1 cellular context compared by ENCODE assay signal in the genomic region with DNA sequence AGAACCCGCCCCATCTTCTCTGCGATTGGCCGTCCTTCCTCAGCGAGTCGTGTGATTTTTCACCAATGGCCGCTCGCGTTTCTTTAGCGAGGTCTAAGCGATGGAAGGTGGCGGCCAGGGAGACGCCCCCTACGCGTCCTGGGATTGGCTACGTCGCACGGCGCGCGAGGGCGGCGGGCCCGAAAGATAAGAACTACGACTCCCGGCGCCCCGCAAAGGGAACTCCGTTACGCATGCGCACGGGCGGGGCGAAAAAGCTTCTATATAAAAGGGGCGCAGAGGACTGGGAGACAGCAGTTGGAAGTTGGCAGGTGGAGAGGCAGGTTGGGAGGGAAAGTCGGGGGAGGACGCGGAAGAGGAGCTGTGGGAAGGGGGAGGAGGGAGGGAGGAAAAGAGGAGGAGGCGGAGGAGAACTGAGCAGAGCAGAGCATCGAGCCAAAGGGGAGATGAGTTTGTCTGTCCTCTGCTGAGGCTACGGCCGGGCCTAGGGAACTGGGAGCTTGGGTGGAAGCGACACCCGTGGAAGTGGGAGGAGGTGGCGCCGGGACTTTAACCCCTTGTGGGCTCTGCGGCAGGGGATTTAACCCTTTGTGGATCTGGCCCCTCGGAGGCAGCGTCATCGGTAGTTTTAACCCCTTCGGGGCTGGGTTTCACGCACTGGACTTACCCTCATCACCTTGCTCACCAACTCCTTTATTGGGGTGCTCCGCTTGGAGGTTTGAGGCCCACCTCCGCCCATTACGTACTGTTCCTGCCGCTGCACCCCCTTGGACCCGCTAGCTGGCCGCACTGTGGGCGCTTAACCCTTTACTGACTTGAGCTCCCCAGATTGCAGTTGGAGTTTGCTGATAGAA.
A peak's percentile ranks its signal among the peaks of the same experiment; 100 is the strongest.
TF ChIP-seq lines count a peak whose summit lies in the region.

A gene with protein sequence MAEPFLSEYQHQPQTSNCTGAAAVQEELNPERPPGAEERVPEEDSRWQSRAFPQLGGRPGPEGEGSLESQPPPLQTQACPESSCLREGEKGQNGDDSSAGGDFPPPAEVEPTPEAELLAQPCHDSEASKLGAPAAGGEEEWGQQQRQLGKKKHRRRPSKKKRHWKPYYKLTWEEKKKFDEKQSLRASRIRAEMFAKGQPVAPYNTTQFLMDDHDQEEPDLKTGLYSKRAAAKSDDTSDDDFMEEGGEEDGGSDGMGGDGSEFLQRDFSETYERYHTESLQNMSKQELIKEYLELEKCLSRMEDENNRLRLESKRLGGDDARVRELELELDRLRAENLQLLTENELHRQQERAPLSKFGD (plus strand): TSS at position 293 of the 854 bp plus-strand sequence. CDS start 716 bp downstream, outside the sequence.

TF ChIP-seq in K562, 482 proteins besides CTCF, POLR2A, EP300 and RAD21 (continued from another document and continues in another):
- TF ChIP-seq, protein P1, sequence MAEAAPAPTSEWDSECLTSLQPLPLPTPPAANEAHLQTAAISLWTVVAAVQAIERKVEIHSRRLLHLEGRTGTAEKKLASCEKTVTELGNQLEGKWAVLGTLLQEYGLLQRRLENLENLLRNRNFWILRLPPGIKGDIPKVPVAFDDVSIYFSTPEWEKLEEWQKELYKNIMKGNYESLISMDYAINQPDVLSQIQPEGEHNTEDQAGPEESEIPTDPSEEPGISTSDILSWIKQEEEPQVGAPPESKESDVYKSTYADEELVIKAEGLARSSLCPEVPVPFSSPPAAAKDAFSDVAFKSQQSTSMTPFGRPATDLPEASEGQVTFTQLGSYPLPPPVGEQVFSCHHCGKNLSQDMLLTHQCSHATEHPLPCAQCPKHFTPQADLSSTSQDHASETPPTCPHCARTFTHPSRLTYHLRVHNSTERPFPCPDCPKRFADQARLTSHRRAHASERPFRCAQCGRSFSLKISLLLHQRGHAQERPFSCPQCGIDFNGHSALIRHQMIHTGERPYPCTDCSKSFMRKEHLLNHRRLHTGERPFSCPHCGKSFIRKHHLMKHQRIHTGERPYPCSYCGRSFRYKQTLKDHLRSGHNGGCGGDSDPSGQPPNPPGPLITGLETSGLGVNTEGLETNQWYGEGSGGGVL (CRISPR knock-in tag; IDR thresholded peaks at IDR 0.05): no peak
- TF ChIP-seq BRCA1 (IDR thresholded peaks at IDR 0.05): no peak
- no peak for TF ChIP-seq BRCA1 (CRISPR knock-in tag; IDR thresholded peaks at IDR 0.05)
- TF ChIP-seq, protein P2, sequence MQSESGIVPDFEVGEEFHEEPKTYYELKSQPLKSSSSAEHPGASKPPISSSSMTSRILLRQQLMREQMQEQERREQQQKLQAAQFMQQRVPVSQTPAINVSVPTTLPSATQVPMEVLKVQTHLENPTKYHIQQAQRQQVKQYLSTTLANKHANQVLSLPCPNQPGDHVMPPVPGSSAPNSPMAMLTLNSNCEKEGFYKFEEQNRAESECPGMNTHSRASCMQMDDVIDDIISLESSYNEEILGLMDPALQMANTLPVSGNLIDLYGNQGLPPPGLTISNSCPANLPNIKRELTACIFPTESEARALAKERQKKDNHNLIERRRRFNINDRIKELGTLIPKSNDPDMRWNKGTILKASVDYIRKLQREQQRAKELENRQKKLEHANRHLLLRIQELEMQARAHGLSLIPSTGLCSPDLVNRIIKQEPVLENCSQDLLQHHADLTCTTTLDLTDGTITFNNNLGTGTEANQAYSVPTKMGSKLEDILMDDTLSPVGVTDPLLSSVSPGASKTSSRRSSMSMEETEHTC (IDR thresholded peaks at IDR 0.05): no peak
- TF ChIP-seq SNIP1 (IDR thresholded peaks at IDR 0.05; ENCODE audit: low read depth): peak; percentile 59; the same call in 1 of the 2 replicates
- TF ChIP-seq, protein P3, sequence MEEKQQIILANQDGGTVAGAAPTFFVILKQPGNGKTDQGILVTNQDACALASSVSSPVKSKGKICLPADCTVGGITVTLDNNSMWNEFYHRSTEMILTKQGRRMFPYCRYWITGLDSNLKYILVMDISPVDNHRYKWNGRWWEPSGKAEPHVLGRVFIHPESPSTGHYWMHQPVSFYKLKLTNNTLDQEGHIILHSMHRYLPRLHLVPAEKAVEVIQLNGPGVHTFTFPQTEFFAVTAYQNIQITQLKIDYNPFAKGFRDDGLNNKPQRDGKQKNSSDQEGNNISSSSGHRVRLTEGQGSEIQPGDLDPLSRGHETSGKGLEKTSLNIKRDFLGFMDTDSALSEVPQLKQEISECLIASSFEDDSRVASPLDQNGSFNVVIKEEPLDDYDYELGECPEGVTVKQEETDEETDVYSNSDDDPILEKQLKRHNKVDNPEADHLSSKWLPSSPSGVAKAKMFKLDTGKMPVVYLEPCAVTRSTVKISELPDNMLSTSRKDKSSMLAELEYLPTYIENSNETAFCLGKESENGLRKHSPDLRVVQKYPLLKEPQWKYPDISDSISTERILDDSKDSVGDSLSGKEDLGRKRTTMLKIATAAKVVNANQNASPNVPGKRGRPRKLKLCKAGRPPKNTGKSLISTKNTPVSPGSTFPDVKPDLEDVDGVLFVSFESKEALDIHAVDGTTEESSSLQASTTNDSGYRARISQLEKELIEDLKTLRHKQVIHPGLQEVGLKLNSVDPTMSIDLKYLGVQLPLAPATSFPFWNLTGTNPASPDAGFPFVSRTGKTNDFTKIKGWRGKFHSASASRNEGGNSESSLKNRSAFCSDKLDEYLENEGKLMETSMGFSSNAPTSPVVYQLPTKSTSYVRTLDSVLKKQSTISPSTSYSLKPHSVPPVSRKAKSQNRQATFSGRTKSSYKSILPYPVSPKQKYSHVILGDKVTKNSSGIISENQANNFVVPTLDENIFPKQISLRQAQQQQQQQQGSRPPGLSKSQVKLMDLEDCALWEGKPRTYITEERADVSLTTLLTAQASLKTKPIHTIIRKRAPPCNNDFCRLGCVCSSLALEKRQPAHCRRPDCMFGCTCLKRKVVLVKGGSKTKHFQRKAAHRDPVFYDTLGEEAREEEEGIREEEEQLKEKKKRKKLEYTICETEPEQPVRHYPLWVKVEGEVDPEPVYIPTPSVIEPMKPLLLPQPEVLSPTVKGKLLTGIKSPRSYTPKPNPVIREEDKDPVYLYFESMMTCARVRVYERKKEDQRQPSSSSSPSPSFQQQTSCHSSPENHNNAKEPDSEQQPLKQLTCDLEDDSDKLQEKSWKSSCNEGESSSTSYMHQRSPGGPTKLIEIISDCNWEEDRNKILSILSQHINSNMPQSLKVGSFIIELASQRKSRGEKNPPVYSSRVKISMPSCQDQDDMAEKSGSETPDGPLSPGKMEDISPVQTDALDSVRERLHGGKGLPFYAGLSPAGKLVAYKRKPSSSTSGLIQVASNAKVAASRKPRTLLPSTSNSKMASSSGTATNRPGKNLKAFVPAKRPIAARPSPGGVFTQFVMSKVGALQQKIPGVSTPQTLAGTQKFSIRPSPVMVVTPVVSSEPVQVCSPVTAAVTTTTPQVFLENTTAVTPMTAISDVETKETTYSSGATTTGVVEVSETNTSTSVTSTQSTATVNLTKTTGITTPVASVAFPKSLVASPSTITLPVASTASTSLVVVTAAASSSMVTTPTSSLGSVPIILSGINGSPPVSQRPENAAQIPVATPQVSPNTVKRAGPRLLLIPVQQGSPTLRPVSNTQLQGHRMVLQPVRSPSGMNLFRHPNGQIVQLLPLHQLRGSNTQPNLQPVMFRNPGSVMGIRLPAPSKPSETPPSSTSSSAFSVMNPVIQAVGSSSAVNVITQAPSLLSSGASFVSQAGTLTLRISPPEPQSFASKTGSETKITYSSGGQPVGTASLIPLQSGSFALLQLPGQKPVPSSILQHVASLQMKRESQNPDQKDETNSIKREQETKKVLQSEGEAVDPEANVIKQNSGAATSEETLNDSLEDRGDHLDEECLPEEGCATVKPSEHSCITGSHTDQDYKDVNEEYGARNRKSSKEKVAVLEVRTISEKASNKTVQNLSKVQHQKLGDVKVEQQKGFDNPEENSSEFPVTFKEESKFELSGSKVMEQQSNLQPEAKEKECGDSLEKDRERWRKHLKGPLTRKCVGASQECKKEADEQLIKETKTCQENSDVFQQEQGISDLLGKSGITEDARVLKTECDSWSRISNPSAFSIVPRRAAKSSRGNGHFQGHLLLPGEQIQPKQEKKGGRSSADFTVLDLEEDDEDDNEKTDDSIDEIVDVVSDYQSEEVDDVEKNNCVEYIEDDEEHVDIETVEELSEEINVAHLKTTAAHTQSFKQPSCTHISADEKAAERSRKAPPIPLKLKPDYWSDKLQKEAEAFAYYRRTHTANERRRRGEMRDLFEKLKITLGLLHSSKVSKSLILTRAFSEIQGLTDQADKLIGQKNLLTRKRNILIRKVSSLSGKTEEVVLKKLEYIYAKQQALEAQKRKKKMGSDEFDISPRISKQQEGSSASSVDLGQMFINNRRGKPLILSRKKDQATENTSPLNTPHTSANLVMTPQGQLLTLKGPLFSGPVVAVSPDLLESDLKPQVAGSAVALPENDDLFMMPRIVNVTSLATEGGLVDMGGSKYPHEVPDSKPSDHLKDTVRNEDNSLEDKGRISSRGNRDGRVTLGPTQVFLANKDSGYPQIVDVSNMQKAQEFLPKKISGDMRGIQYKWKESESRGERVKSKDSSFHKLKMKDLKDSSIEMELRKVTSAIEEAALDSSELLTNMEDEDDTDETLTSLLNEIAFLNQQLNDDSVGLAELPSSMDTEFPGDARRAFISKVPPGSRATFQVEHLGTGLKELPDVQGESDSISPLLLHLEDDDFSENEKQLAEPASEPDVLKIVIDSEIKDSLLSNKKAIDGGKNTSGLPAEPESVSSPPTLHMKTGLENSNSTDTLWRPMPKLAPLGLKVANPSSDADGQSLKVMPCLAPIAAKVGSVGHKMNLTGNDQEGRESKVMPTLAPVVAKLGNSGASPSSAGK (IDR thresholded peaks at IDR 0.05): peak; percentile 8; the same call in 1 of the 2 replicates
- peak; percentile 68 for TF ChIP-seq L3MBTL2 (IDR thresholded peaks at IDR 0.05)
- TF ChIP-seq HNRNPK (IDR thresholded peaks at IDR 0.05; ENCODE audit: low read depth, low read length, poor library complexity, severe bottlenecking): peak; percentile 67
- TF ChIP-seq ASH1L (IDR thresholded peaks at IDR 0.05; ENCODE audit: borderline replicate concordance, low read depth, partially characterized antibody): peak; percentile 46
- TF ChIP-seq RBM22 (IDR thresholded peaks at IDR 0.05; ENCODE audit: low read depth, low read length, poor library complexity, severe bottlenecking): peak; percentile 98
- no peak for TF ChIP-seq RBBP5 (IDR thresholded peaks at IDR 0.05; ENCODE audit: borderline replicate concordance, insufficient read depth, low read length, poor library complexity, severe bottlenecking)
- peak; percentile 84 for TF ChIP-seq NCOR1 (IDR thresholded peaks at IDR 0.05)
- TF ChIP-seq, protein P4, sequence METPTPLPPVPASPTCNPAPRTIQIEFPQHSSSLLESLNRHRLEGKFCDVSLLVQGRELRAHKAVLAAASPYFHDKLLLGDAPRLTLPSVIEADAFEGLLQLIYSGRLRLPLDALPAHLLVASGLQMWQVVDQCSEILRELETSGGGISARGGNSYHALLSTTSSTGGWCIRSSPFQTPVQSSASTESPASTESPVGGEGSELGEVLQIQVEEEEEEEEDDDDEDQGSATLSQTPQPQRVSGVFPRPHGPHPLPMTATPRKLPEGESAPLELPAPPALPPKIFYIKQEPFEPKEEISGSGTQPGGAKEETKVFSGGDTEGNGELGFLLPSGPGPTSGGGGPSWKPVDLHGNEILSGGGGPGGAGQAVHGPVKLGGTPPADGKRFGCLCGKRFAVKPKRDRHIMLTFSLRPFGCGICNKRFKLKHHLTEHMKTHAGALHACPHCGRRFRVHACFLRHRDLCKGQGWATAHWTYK (CRISPR knock-in tag; IDR thresholded peaks at IDR 0.05): peak; percentile 96
- 0 out of 2 replicates have a peak, but pooled peaks have one; percentile 53 for TF ChIP-seq ETV5 (CRISPR knock-in tag; IDR thresholded peaks at IDR 0.05; ENCODE audit: low read depth)
- TF ChIP-seq, protein P5, sequence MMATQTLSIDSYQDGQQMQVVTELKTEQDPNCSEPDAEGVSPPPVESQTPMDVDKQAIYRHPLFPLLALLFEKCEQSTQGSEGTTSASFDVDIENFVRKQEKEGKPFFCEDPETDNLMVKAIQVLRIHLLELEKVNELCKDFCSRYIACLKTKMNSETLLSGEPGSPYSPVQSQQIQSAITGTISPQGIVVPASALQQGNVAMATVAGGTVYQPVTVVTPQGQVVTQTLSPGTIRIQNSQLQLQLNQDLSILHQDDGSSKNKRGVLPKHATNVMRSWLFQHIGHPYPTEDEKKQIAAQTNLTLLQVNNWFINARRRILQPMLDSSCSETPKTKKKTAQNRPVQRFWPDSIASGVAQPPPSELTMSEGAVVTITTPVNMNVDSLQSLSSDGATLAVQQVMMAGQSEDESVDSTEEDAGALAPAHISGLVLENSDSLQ (IDR thresholded peaks at IDR 0.05): peak; percentile 84
- 0 out of 2 replicates have a peak, but pooled peaks have one; percentile 12 for TF ChIP-seq BACH1 (tag; IDR thresholded peaks at IDR 0.05)
- peak; percentile 86 for TF ChIP-seq NCOA6 (IDR thresholded peaks at IDR 0.05)
- no peak for TF ChIP-seq MCM3 (IDR thresholded peaks at IDR 0.05)
- TF ChIP-seq RBM39 (optimal IDR thresholded peaks at IDR 0.05; ENCODE audit: low read depth, low read length): peak; percentile 95
- TF ChIP-seq ELF2 (CRISPR knock-in tag; IDR thresholded peaks at IDR 0.05): peak; percentile 93
- peak; percentile 98 for TF ChIP-seq SAFB (IDR thresholded peaks at IDR 0.05; ENCODE audit: borderline replicate concordance, low read depth, low read length)
- peak; percentile 84 for TF ChIP-seq ARHGAP35 (IDR thresholded peaks at IDR 0.05; ENCODE audit: partially characterized antibody)
- peak; percentile 92 for TF ChIP-seq FIP1L1 (IDR thresholded peaks at IDR 0.05; ENCODE audit: low read depth, low read length, poor library complexity, severe bottlenecking)
- TF ChIP-seq ZKSCAN8 (CRISPR knock-in tag; IDR thresholded peaks at IDR 0.05): no peak
- TF ChIP-seq FOXA3 (CRISPR knock-in tag; conservative IDR thresholded peaks at IDR 0.05 in 1 of 2, IDR thresholded peaks at IDR 0.05 in 1 of 2): no peak; a peak in 1 of 4 replicates
- no peak for TF ChIP-seq ZNF778 (CRISPR knock-in tag; IDR thresholded peaks at IDR 0.05)
- TF ChIP-seq PPARD (CRISPR knock-in tag; IDR thresholded peaks at IDR 0.05): no peak
- no peak for TF ChIP-seq SAP30 (IDR thresholded peaks at IDR 0.05; ENCODE audit: borderline replicate concordance, insufficient read depth, low read depth, low read length, poor library complexity, severe bottlenecking)
- TF ChIP-seq, protein P6, sequence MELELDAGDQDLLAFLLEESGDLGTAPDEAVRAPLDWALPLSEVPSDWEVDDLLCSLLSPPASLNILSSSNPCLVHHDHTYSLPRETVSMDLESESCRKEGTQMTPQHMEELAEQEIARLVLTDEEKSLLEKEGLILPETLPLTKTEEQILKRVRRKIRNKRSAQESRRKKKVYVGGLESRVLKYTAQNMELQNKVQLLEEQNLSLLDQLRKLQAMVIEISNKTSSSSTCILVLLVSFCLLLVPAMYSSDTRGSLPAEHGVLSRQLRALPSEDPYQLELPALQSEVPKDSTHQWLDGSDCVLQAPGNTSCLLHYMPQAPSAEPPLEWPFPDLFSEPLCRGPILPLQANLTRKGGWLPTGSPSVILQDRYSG (tag; conservative IDR thresholded peaks at IDR 0.05; ENCODE audit: low read depth): no peak
- TF ChIP-seq SMARCA5 (IDR thresholded peaks at IDR 0.05): no peak
- no peak for TF ChIP-seq IFI16 (CRISPR knock-in tag; IDR thresholded peaks at IDR 0.05)
- TF ChIP-seq SIN3B (IDR thresholded peaks at IDR 0.05; ENCODE audit: low read depth): peak; percentile 52; the same call in 1 of the 2 replicates
- TF ChIP-seq, protein P7, sequence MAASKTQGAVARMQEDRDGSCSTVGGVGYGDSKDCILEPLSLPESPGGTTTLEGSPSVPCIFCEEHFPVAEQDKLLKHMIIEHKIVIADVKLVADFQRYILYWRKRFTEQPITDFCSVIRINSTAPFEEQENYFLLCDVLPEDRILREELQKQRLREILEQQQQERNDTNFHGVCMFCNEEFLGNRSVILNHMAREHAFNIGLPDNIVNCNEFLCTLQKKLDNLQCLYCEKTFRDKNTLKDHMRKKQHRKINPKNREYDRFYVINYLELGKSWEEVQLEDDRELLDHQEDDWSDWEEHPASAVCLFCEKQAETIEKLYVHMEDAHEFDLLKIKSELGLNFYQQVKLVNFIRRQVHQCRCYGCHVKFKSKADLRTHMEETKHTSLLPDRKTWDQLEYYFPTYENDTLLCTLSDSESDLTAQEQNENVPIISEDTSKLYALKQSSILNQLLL (CRISPR knock-in tag; IDR thresholded peaks at IDR 0.05; ENCODE audit: borderline replicate concordance): no peak
- TF ChIP-seq ZNF384 (IDR thresholded peaks at IDR 0.05; ENCODE audit: low read depth, low read length): 0 out of 2 replicates have a peak, but pooled peaks have one; percentile 8
